8 cellular contexts compared by ENCODE assay signal in genomic region chr2:96549967-96550786, GRCh38. TPM values are rescaled to one million over a fixed set of nuclear protein-coding genes. Genes with fewer than 3 reads are reported as not detected.
DNase-seq lines count a peak whose midpoint lies in the region; ATAC-seq and TF ChIP-seq lines count a peak whose summit lies in the region.
"Had no signal": no experiment of that assay in that cellular context is flagged by ENCODE, and none has a peak within 500 bp of the region (broad histone marks: within the 10 kb centered on the region; RNA-seq: fewer than 3 reads in every experiment).

No MANE protein-coding gene starts in this region.

- in situ Hi-C loops in SK-MEL-5 (cut with HindIII; ENCODE audit: low pct_unique_long_range_greater_than_20kb, low sequenced_read_pairs) = loop anchor here (25.0 kb wide), 1 partner anchor 113 kb away; no protein-coding TSS in a partner anchor

- RAD21 ChIA-PET in HCT116 (lab: Charles Lee; ENCODE audit: low non-redundant PET in 1 of 2, low total read pairs in 2 of 2, uncharacterized antibody in 2 of 2, unreplicated experiment in 2 of 2) = interaction anchor here (0.7 to 0.9 kb wide), 3 partner anchors 18 to 31 kb away, joined by 3 to 5 read pairs (median 4); no protein-coding TSS in a partner anchor

- CTCF ChIA-PET in HCT116 (lab: Charles Lee) = interaction anchor here (0.7 to 2.1 kb wide), 19 partner anchors 10 to 562 kb away, joined by 3 to 22 read pairs (median 4); partner anchors contain the start of genes ANKRD39, ARID5A, CNNM3 and ITPRIPL1

- TF ChIP-seq RAD21 in HCT116 (IDR thresholded peaks at IDR 0.05; ENCODE audit: low read depth) = no peak

- H3K9me3 ChIP-seq in HCT116 (ENCODE audit: control insufficient read depth in 1 of 2, insufficient read depth in 1 of 2, low read depth in 1 of 2, low read length in 2 of 2) (no peaks in the 10 kb centered on the region), heart left ventricle (no peaks in the 10 kb centered on the region)

- DNase-seq in HCT116 (ENCODE audit: low read depth, low spot score) (peak; percentile 67), SK-MEL-5 (ENCODE audit: low read depth, low spot score) (peak; percentile 37), heart left ventricle (peak in 1 of 5 donors; percentile 63)
- no peak for DNase-seq in stimulated activated naive B cell treated with anti-CD40 and anti-IgM and Interleukin-4, amounts not matched to agents 10 μg/mL and 1 μg/mL and 100 μg/mL, for 72 hours
- no peak for DNase-seq in stimulated activated CD4-positive, alpha-beta T cell treated with anti-CD3 and anti-CD28 coated beads, Interleukin-4, amount 100 ng/mL, for 4 hours
- no peak for DNase-seq in activated CD4-positive, CD25-positive, alpha-beta regulatory T cell (lab: John Stamatoyannopoulos, UW)
- DNase-seq in activated CD4-positive, alpha-beta T cell treated with anti-CD3 and anti-CD28 coated beads, Interleukin-2, amount 50 U/mL, for 1 hour = no peak
- DNase-seq: NCI-H774 had no signal

- H3K36me3 Mint-ChIP-seq in stimulated activated naive B cell treated with anti-CD40 and anti-IgM and Interleukin-4, amounts not matched to agents 10 μg/mL and 1 μg/mL and 100 μg/mL, for 72 hours = peaks cover 45 to 52% of the 10 kb centered on the region in 2 donors

- peak overlapping the region; percentile 49; the same call in 1 of the 2 replicates for H3K27ac ChIP-seq in HCT116 (ENCODE audit: low read depth, low read length)
- peak overlapping the region in 1 of 12 donors; percentile 19 for H3K27ac ChIP-seq in heart left ventricle

- H4K20me1 ChIP-seq in HCT116 (ENCODE audit: insufficient read depth) = no peaks in the 10 kb centered on the region

- POLR2A ChIA-PET in HCT116 (lab: Charles Lee) = no interaction called here

- H3K79me2 ChIP-seq in HCT116 (ENCODE audit: insufficient read depth, low read length) = no peaks in the 10 kb centered on the region

- peak in 2 of 3 experiments; percentile 82 to 91; a peak in 4 of 6 replicates for TF ChIP-seq CTCF in HCT116 (IDR thresholded peaks at IDR 0.05 in 2 of 3, conservative IDR thresholded peaks at IDR 0.05 in 1 of 3; ENCODE audit: borderline replicate concordance in 1 of 3, insufficient read depth in 1 of 3, low read depth in 2 of 3, low read length in 2 of 3)
- TF ChIP-seq CTCF in heart left ventricle (IDR thresholded peaks at IDR 0.05) = peak in 10 of 12 donors; percentile 29 to 59 (median 44)

- H3K4me1 ChIP-seq in HCT116 (ENCODE audit: control insufficient read depth in 1 of 2, insufficient read depth in 2 of 2, low read length in 2 of 2) (peaks cover 9 to 37% of the 10 kb centered on the region in 2 experiments; a peak in 3 of 4 replicates), heart left ventricle (peaks cover 0 to 37% (median 9%) of the 10 kb centered on the region in 12 donors)

- no peaks in the 10 kb centered on the region for H3K27me3 ChIP-seq in HCT116 (ENCODE audit: insufficient read depth, low read length)
- H3K27me3 ChIP-seq in heart left ventricle = no peaks in the 10 kb centered on the region

- intact Hi-C loops in HCT116 (cut with micrococcal nuclease) = loop anchor here (1.0 to 10.0 kb wide), 5 partner anchors 30 to 562 kb away; partner anchors contain the start of genes ANKRD36 and CNNM4
- intact Hi-C loops in heart left ventricle (cut with DNase I) = loop anchor here in 1 of 10 donors (5.0 kb wide), 1 partner anchor 38 kb away; no protein-coding TSS in a partner anchor

- peak overlapping the region; percentile 46 for H3K9ac ChIP-seq in HCT116 (ENCODE audit: low read length)

- H3K4me3 Mint-ChIP-seq in stimulated activated naive B cell treated with anti-CD40 and anti-IgM and Interleukin-4, amounts not matched to agents 10 μg/mL and 1 μg/mL and 100 μg/mL, for 72 hours = peak overlapping the region in 1 of 2 donors; percentile 26

- BruUV-seq in HCT116 (replicated peaks; lab: Mats Ljungman, UMichigan) = no TSS peak

- no peaks in the 10 kb centered on the region for H3K9me3 Mint-ChIP-seq in stimulated activated naive B cell treated with anti-CD40 and anti-IgM and Interleukin-4, amounts not matched to agents 10 μg/mL and 1 μg/mL and 100 μg/mL, for 72 hours

- H3K4me2 ChIP-seq in HCT116 (ENCODE audit: low read length) = peak overlapping the region; percentile 62

- WGBS in heart left ventricle, 4 donors = 38 to 83% (median 73%) methylated on average over 13 to 61 of the region's 61 CpGs

- peak overlapping the region; percentile 65 for H3K27ac Mint-ChIP-seq in stimulated activated naive B cell treated with anti-CD40 and anti-IgM and Interleukin-4, amounts not matched to agents 10 μg/mL and 1 μg/mL and 100 μg/mL, for 72 hours

- ATAC-seq in HCT116 (peak; percentile 81), heart left ventricle (peak in 1 of 4 donors; percentile 9)
- ATAC-seq in stimulated activated naive B cell treated with anti-CD40 and anti-IgM and Interleukin-4, amounts not matched to agents 10 μg/mL and 1 μg/mL and 100 μg/mL, for 72 hours (replicated peaks) = no peak

- no peaks in the 10 kb centered on the region for H3K27me3 Mint-ChIP-seq in stimulated activated naive B cell treated with anti-CD40 and anti-IgM and Interleukin-4, amounts not matched to agents 10 μg/mL and 1 μg/mL and 100 μg/mL, for 72 hours

- H3K4me3 ChIP-seq in HCT116 (replicated peaks in 1 of 2; ENCODE audit: low read depth in 1 of 2, low read length in 2 of 2) = peak overlapping the region; percentile 9 to 23
- H3K4me3 ChIP-seq in heart left ventricle = no peak overlapping the region

- no peak overlapping the region for H2AFZ ChIP-seq in HCT116 (ENCODE audit: low read depth, low read length, poor library complexity, severe bottlenecking)

- TF ChIP-seq POLR2A in HCT116 (IDR thresholded peaks at IDR 0.05; ENCODE audit: borderline replicate concordance, extremely low read depth, insufficient read depth, insufficient read length) (no peak), heart left ventricle (IDR thresholded peaks at IDR 0.05) (no peak)

- no peaks in the 10 kb centered on the region for H3K36me3 ChIP-seq in HCT116 (ENCODE audit: control insufficient read depth in 1 of 2, insufficient read depth in 2 of 2, low read length in 2 of 2)
- H3K36me3 ChIP-seq in heart left ventricle = peaks cover 2 to 82% (median 59%) of the 10 kb centered on the region in 9 donors

- H3K4me1 Mint-ChIP-seq in stimulated activated naive B cell treated with anti-CD40 and anti-IgM and Interleukin-4, amounts not matched to agents 10 μg/mL and 1 μg/mL and 100 μg/mL, for 72 hours = peaks cover 36 to 42% of the 10 kb centered on the region in 2 donors

- no peaks in the 10 kb centered on the region for H3K9me2 ChIP-seq in HCT116 (ENCODE audit: insufficient read depth)

TF ChIP-seq in HCT116, 20 proteins besides CTCF, POLR2A, EP300 and RAD21:
- TF ChIP-seq POLR2AphosphoS5 (IDR thresholded peaks at IDR 0.05; ENCODE audit: low read depth, low read length) = 0 out of 2 replicates have a peak, but pooled peaks have one; percentile 25
- TF ChIP-seq ZFX (IDR thresholded peaks at IDR 0.05) = peak; percentile 57; the same call in 1 of the 2 replicates
- TF ChIP-seq SIN3A (IDR thresholded peaks at IDR 0.05; ENCODE audit: low read depth) = no peak
- TF ChIP-seq ATF3 (IDR thresholded peaks at IDR 0.05) = no peak
- peak; percentile 36 for TF ChIP-seq YY1 (IDR thresholded peaks at IDR 0.05; ENCODE audit: extremely low read depth, insufficient replicate concordance, low read depth, low read length)
- peak; percentile 41 for TF ChIP-seq TCF7L2 (IDR thresholded peaks at IDR 0.05; ENCODE audit: borderline replicate concordance, extremely low read depth, insufficient read depth, insufficient read length)

RNA-seq across cellular contexts. Expression of gene ARID5A, which starts 13.6 kb away (rescaled TPM):
- total RNA-seq in HCT116 (2021; ENCODE audit: unreplicated experiment) (8.2 TPM), heart left ventricle (10 to 100 TPM; 13.3 to 50.2 (median 28.2) TPM)
- polyA plus RNA-seq in HCT116 (2012) = 6.2 and 7.5 TPM in 2 replicates
- total RNA-seq in SK-MEL-5 (2014; rRNA removed; shearing (Covaris generic)) = 3.6 TPM in 2 replicates
- polyA plus RNA-seq in SK-MEL-5 (2015; cell fraction: cytosol; rRNA removed) = 8.7 and 9.0 TPM in 2 replicates
- 10.8 and 12.1 TPM in 2 replicates for polyA plus RNA-seq in SK-MEL-5 (2015; cell fraction: nucleus; rRNA removed)
- 10 to 100 TPM; 35.6 to 41.2 TPM for polyA plus RNA-seq in heart left ventricle

RNA-seq across cellular contexts. Expression of gene NEURL3, which starts 45.0 kb away (rescaled TPM):
- total RNA-seq in HCT116 (2021; ENCODE audit: unreplicated experiment) (not detected), heart left ventricle (under 1 TPM in 2 of 9 donors, not detected in 7; 0.27 to 0.75 TPM)
- polyA plus RNA-seq in HCT116 (2012) = 0.09 and 0.10 TPM in 2 replicates
- not detected in 2 replicates for total RNA-seq in SK-MEL-5 (2014; rRNA removed; shearing (Covaris generic))
- not detected in 2 replicates for polyA plus RNA-seq in SK-MEL-5 (2015; cell fraction: cytosol; rRNA removed)
- polyA plus RNA-seq in SK-MEL-5 (2015; cell fraction: nucleus; rRNA removed) = 0.38 TPM in 1 of 2 replicates, not detected in the other
- under 1 TPM in 1 of 2 donors, not detected in 1; 0.07 TPM for polyA plus RNA-seq in heart left ventricle

Comparison
In these comparisons a context has a peak if more than half of its experiments do, and no peak if none do; other contexts are left out.
1. DNase-seq: peak in HCT116 (single experiment) and SK-MEL-5 (single experiment); none in stimulated activated naive B cell treated with anti-CD40 and anti-IgM and Interleukin-4, amounts not matched to agents 10 μg/mL and 1 μg/mL and 100 μg/mL, for 72 hours (single experiment), stimulated activated CD4-positive, alpha-beta T cell treated with anti-CD3 and anti-CD28 coated beads, Interleukin-4, amount 100 ng/mL, for 4 hours (0 of 2), activated CD4-positive, CD25-positive, alpha-beta regulatory T cell (0 of 4) and activated CD4-positive, alpha-beta T cell treated with anti-CD3 and anti-CD28 coated beads, Interleukin-2, amount 50 U/mL, for 1 hour (single experiment).
2. H3K4me3 ChIP-seq: peak in HCT116 (2 of 2); none in heart left ventricle (0 of 12).